ENCODE assay signal across 27 cellular contexts in the genomic region with DNA sequence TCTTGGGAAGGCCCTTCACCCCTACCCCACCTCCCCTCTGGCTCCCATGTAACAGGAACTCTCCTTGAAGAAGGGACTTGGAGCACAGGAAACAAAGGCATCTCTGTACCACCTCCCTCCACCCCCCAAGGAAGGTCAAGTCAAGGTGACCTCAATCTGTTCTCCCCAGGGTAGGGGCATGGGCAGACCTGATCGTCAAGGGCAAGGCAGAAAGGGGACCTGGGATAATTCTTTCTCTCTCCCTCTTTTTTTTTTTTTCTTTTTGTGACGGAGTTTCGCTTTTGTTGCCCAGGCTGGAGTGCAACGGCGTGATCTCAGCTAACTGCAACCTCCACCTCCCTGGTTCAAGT. TPM values are rescaled to one million over a fixed set of nuclear protein-coding genes. Genes with fewer than 3 reads are reported as not detected.
DNase-seq lines count a peak whose midpoint lies in the region; ATAC-seq, FAIRE-seq and TF ChIP-seq lines count a peak whose summit lies in the region.
"Had no signal": no experiment of that assay in that cellular context is flagged by ENCODE, and none has a peak within 500 bp of the region (broad histone marks: within the 10 kb centered on the region; RNA-seq: fewer than 3 reads in every experiment).

No MANE protein-coding gene starts in this region.

- no peaks in the 10 kb centered on the region for H3K79me2 ChIP-seq in PC-3 (ENCODE audit: low read length)

- H3K4me2 ChIP-seq in PC-3 (ENCODE audit: low read length), result no peak overlapping the region
- H3K4me2 ChIP-seq: PC-9 had no signal

- FAIRE-seq in GM19239 (lab: Jason Lieb, UNC), result no peak
- FAIRE-seq: A204.1, endometrium, frontal cortex, GM12878 had no signal

- H3K9me3 ChIP-seq in KOPT-K1 (ENCODE audit: insufficient read depth, low read length, poor library complexity, severe bottlenecking) (no peaks in the 10 kb centered on the region), PC-3 (ENCODE audit: low read length) (no peaks in the 10 kb centered on the region)
- H3K9me3 ChIP-seq: neutrophil, psoas muscle had no signal

- no TSS peak for BruUV-seq in PC-3 (replicated peaks; lab: Mats Ljungman, UMichigan)

- H3K27me3 ChIP-seq in PC-3 (ENCODE audit: low read length), result no peaks in the 10 kb centered on the region
- H3K27me3 ChIP-seq: neutrophil had no signal

- no peak for TF ChIP-seq CTCF in PC-3 (conservative IDR thresholded peaks at IDR 0.05; ENCODE audit: low read depth, low read length)

- H3K4me1 ChIP-seq in PC-3 (ENCODE audit: insufficient read depth, low read length), result no peaks in the 10 kb centered on the region

- H3K36me3 ChIP-seq in KOPT-K1 (ENCODE audit: insufficient read depth, low read length), result peaks cover 14% of the 10 kb centered on the region
- H3K36me3 ChIP-seq in PC-3 (ENCODE audit: low read depth, low read length), result no peaks in the 10 kb centered on the region
- H3K36me3 ChIP-seq: neutrophil had no signal

- intact Hi-C loops in dendritic cell treated with granulocyte-macrophage colony-stimulating factor and Interleukin-4, amounts not matched to agents 40 ng/mL and 50 ng/mL, for 4 days (cut with micrococcal nuclease), result loop anchor here (10.0 kb wide), 1 partner anchor 259 kb away; the partner anchor contains the start of gene NKIRAS2
- intact Hi-C loops in sciatic nerve (cut with DNase I), result no loop called here
- intact Hi-C loops in PC-3 (cut with micrococcal nuclease), result no loop called here

- no peaks in the 10 kb centered on the region for H3K27me3 Mint-ChIP-seq in activated CD4-positive, alpha-beta T cell treated with anti-CD3 and anti-CD28 coated beads, Interleukin-2, amount 10 ng/mL, durations not matched to agents 7 days and 5 days
- no peaks in the 10 kb centered on the region for H3K27me3 Mint-ChIP-seq in dendritic cell treated with granulocyte-macrophage colony-stimulating factor and Interleukin-4, amounts not matched to agents 40 ng/mL and 50 ng/mL, for 4 days
- H3K27me3 Mint-ChIP-seq: activated naive CD4-positive, alpha-beta T cell treated with anti-CD3 and anti-CD28 coated beads, Interleukin-2, amount 10 ng/mL, durations not matched to agents 7 days and 5 days; CD4-positive, CD25-positive, alpha-beta regulatory T cell had no signal

- H3K27ac ChIP-seq in KOPT-K1 (ENCODE audit: low read depth, low read length, poor library complexity, severe bottlenecking) (peak overlapping the region; percentile 28), PC-3 (ENCODE audit: low read length) (no peak overlapping the region)
- H3K27ac ChIP-seq: neutrophil, PC-9, psoas muscle had no signal

- H3K4me3 ChIP-seq in PC-3 (ENCODE audit: low read length), result no peak overlapping the region
- H3K4me3 ChIP-seq: GM12878, PC-9, psoas muscle had no signal

- no peaks in the 10 kb centered on the region for H3K9me3 Mint-ChIP-seq in activated CD4-positive, alpha-beta T cell treated with anti-CD3 and anti-CD28 coated beads, Interleukin-2, amount 10 ng/mL, durations not matched to agents 7 days and 5 days
- no peaks in the 10 kb centered on the region for H3K9me3 Mint-ChIP-seq in dendritic cell treated with granulocyte-macrophage colony-stimulating factor and Interleukin-4, amounts not matched to agents 40 ng/mL and 50 ng/mL, for 4 days
- H3K9me3 Mint-ChIP-seq: activated naive CD4-positive, alpha-beta T cell treated with anti-CD3 and anti-CD28 coated beads, Interleukin-2, amount 10 ng/mL, durations not matched to agents 7 days and 5 days; CD4-positive, CD25-positive, alpha-beta regulatory T cell had no signal

- H3K27ac Mint-ChIP-seq in activated CD4-positive, alpha-beta T cell treated with anti-CD3 and anti-CD28 coated beads, Interleukin-2, amount 10 ng/mL, durations not matched to agents 7 days and 5 days, result peak overlapping the region; percentile 31
- H3K27ac Mint-ChIP-seq in dendritic cell treated with granulocyte-macrophage colony-stimulating factor and Interleukin-4, amounts not matched to agents 40 ng/mL and 50 ng/mL, for 4 days, result peak overlapping the region; percentile 77
- H3K27ac Mint-ChIP-seq: activated naive CD4-positive, alpha-beta T cell treated with anti-CD3 and anti-CD28 coated beads, Interleukin-2, amount 10 ng/mL, durations not matched to agents 7 days and 5 days had no signal

- DNase-seq in activated CD4-positive, alpha-beta T cell treated with anti-CD3 and anti-CD28 coated beads, Interleukin-2, amount 10 ng/mL, durations not matched to agents 7 days and 5 days, result no peak
- no peak for DNase-seq in activated CD4-positive, alpha-beta T cell treated with anti-CD3 and anti-CD28 coated beads, Interleukin-2, amount 50 U/mL, for 1 hour
- DNase-seq in sciatic nerve (ENCODE audit: low spot score) (peak; percentile 25), PC-3 (no peak), NCI-H2171 treated with DMSO at 0.1 percent for 48 hours (lab: John Stamatoyannopoulos, UW) (no peak), GM19239 (ENCODE audit: insufficient read length, low spot score) (no peak)
- DNase-seq: activated naive CD4-positive, alpha-beta T cell treated with anti-CD3 and anti-CD28 coated beads, Interleukin-2, amount 10 ng/mL, durations not matched to agents 7 days and 5 days; CD4-positive, CD25-positive, alpha-beta regulatory T cell; DMS 273 treated with DMSO at 0.1 percent for 48 hours; EL; left colon; mesendoderm; NCI-H1105; NCI-H187 treated with DMSO at 0.1 percent for 48 hours; NCI-H526; NK-92 treated with Interleukin-12 subunit alpha and Interleukin-12 subunit beta, amount 100 ng/mL, for 24 hours; PC-9; SHP77 treated with DMSO at 0.1 percent for 48 hours; stimulated activated naive CD4-positive, alpha-beta T cell treated with Interleukin-2 at 50 U/mL for 16 hours had no signal

- H3K36me3 Mint-ChIP-seq in activated CD4-positive, alpha-beta T cell treated with anti-CD3 and anti-CD28 coated beads, Interleukin-2, amount 10 ng/mL, durations not matched to agents 7 days and 5 days (ENCODE audit: low read depth), result peaks cover 4% of the 10 kb centered on the region
- peaks cover 12% of the 10 kb centered on the region for H3K36me3 Mint-ChIP-seq in dendritic cell treated with granulocyte-macrophage colony-stimulating factor and Interleukin-4, amounts not matched to agents 40 ng/mL and 50 ng/mL, for 4 days (ENCODE audit: low read depth)
- H3K36me3 Mint-ChIP-seq: CD4-positive, CD25-positive, alpha-beta regulatory T cell had no signal

- no peaks in the 10 kb centered on the region for H3K9me2 ChIP-seq in PC-3 (replicated peaks; ENCODE audit: low read length)

- H4K20me1 ChIP-seq in PC-3 (ENCODE audit: low read length), result no peaks in the 10 kb centered on the region

- H3K4me1 Mint-ChIP-seq in activated CD4-positive, alpha-beta T cell treated with anti-CD3 and anti-CD28 coated beads, Interleukin-2, amount 10 ng/mL, durations not matched to agents 7 days and 5 days, result peaks cover 31% of the 10 kb centered on the region
- peaks cover 49% of the 10 kb centered on the region for H3K4me1 Mint-ChIP-seq in dendritic cell treated with granulocyte-macrophage colony-stimulating factor and Interleukin-4, amounts not matched to agents 40 ng/mL and 50 ng/mL, for 4 days (ENCODE audit: low read depth)

- CTCF ChIA-PET in activated CD4-positive, alpha-beta T cell treated with anti-CD3 and anti-CD28 coated beads, Interleukin-2, amount 10 ng/mL, durations not matched to agents 7 days and 5 days (lab: Charles Lee), result interaction anchor here (1.0 to 1.5 kb wide), 2 partner anchors 9 to 13 kb away, joined by 3 to 4 read pairs; no protein-coding TSS in a partner anchor
- CTCF ChIA-PET in PC-3 (lab: Charles Lee), result no interaction called here

- POLR2A ChIA-PET in activated CD4-positive, alpha-beta T cell treated with anti-CD3 and anti-CD28 coated beads, Interleukin-2, amount 10 ng/mL, durations not matched to agents 7 days and 5 days (lab: Charles Lee), result no interaction called here
- POLR2A ChIA-PET in PC-3 (lab: Charles Lee; ENCODE audit: unreplicated experiment), result no interaction called here

- H3K4me3 Mint-ChIP-seq in activated CD4-positive, alpha-beta T cell treated with anti-CD3 and anti-CD28 coated beads, Interleukin-2, amount 10 ng/mL, durations not matched to agents 7 days and 5 days, result no peak overlapping the region
- no peak overlapping the region for H3K4me3 Mint-ChIP-seq in dendritic cell treated with granulocyte-macrophage colony-stimulating factor and Interleukin-4, amounts not matched to agents 40 ng/mL and 50 ng/mL, for 4 days
- H3K4me3 Mint-ChIP-seq: activated naive CD4-positive, alpha-beta T cell treated with anti-CD3 and anti-CD28 coated beads, Interleukin-2, amount 10 ng/mL, durations not matched to agents 7 days and 5 days had no signal

- no peak for ATAC-seq in sciatic nerve
- ATAC-seq in PC-3, result no peak
- ATAC-seq: GM12878, left colon, psoas muscle had no signal

- no peak overlapping the region for H2AFZ ChIP-seq in PC-3 (ENCODE audit: low read length)
- H2AFZ ChIP-seq: PC-9 had no signal

- H3F3A ChIP-seq in PC-3 (ENCODE audit: low read length, unreplicated experiment), result no peaks in the 10 kb centered on the region

- H3K9ac ChIP-seq in PC-3 (ENCODE audit: low read length), result no peak overlapping the region

RNA-seq across cellular contexts. Expression of gene STAT5A, which starts 4.3 kb away (rescaled TPM):
- 100 to 1,000 TPM in 1 of 2 experiments, 10 to 100 TPM in 1; 99.5 to 108 TPM for total RNA-seq in activated CD4-positive, alpha-beta T cell treated with anti-CD3 and anti-CD28 coated beads, Interleukin-2, amount 10 ng/mL, durations not matched to agents 7 days and 5 days
- total RNA-seq in sciatic nerve (55.6 TPM), PC-3 (2014; rRNA removed) (not detected in 2 replicates)

RNA-seq across cellular contexts. Expression of gene STAT5B, which starts 7.8 kb away (rescaled TPM):
- 100 to 1,000 TPM; 150 to 164 TPM for total RNA-seq in activated CD4-positive, alpha-beta T cell treated with anti-CD3 and anti-CD28 coated beads, Interleukin-2, amount 10 ng/mL, durations not matched to agents 7 days and 5 days
- 90.8 TPM for total RNA-seq in sciatic nerve
- total RNA-seq in PC-3 (2014; rRNA removed), result not detected in 2 replicates

Comparison
In these comparisons a context has a peak if more than half of its experiments do, and no peak if none do; other contexts are left out.
1. RNA of gene STAT5A, which starts 4.3 kb away (total RNA-seq): 99.5 to 108 TPM in activated CD4-positive, alpha-beta T cell treated with anti-CD3 and anti-CD28 coated beads, Interleukin-2, amount 10 ng/mL, durations not matched to agents 7 days and 5 days and 55.6 TPM in sciatic nerve (single experiment); not detected in PC-3; every median in the first group is over 10 times any median in the second.
2. RNA of gene STAT5B, which starts 7.8 kb away (total RNA-seq): 150 to 164 TPM in activated CD4-positive, alpha-beta T cell treated with anti-CD3 and anti-CD28 coated beads, Interleukin-2, amount 10 ng/mL, durations not matched to agents 7 days and 5 days and 90.8 TPM in sciatic nerve (single experiment); not detected in PC-3; every median in the first group is over 10 times any median in the second.